Comparison of ENCODE assay signal across 14 cellular contexts in genomic region chr22:38126928-38127668, GRCh38. TPM values are rescaled to one million over a fixed set of nuclear protein-coding genes. Genes with fewer than 3 reads are reported as not detected.
"Had no signal": no experiment of that assay in that cellular context is flagged by ENCODE, and none has a peak within 500 bp of the region (broad histone marks: within the 10 kb centered on the region; RNA-seq: fewer than 3 reads in every experiment).

No MANE protein-coding gene starts in this region.

- DNase-seq: activated CD4-positive, alpha-beta memory T cell treated with anti-CD3 and anti-CD28 coated beads for 36 hours; activated T-cell treated with anti-CD3 and anti-CD28 coated beads, Interleukin-2, amount 50 U/mL, for 48 hours; effector CD4-positive, alpha-beta T cell; gastrocnemius medialis; kidney glomerular epithelial cell; occipital lobe; psoas muscle; SK-N-SH; stimulated activated CD4-positive, alpha-beta T cell treated with anti-CD3 and anti-CD28 coated beads, Interleukin-12 subunit alpha, Interleukin-12 subunit beta, amount 100 ng/mL, for 4 hours had no signal

- H3K4me3 Mint-ChIP-seq: activated CD4-positive, alpha-beta memory T cell treated with anti-CD3 and anti-CD28 coated beads for 36 hours; mesothelial cell of epicardium; stimulated activated naive CD8-positive, alpha-beta T cell treated with anti-CD3 and anti-CD28 coated beads, Interleukin-15, Interleukin-2, amounts not matched to agents 100 ng/mL and 50 ng/mL, for 24 hours had no signal

- H3K27ac Mint-ChIP-seq: activated CD4-positive, alpha-beta memory T cell treated with anti-CD3 and anti-CD28 coated beads for 36 hours; mesothelial cell of epicardium; stimulated activated naive CD8-positive, alpha-beta T cell treated with anti-CD3 and anti-CD28 coated beads, Interleukin-15, Interleukin-2, amounts not matched to agents 100 ng/mL and 50 ng/mL, for 24 hours had no signal

- H3K4me1 Mint-ChIP-seq: mesothelial cell of epicardium had no signal

- H3K27me3 Mint-ChIP-seq: activated CD4-positive, alpha-beta memory T cell treated with anti-CD3 and anti-CD28 coated beads for 36 hours; stimulated activated naive CD8-positive, alpha-beta T cell treated with anti-CD3 and anti-CD28 coated beads, Interleukin-15, Interleukin-2, amounts not matched to agents 100 ng/mL and 50 ng/mL, for 24 hours had no signal

- H3K9me3 Mint-ChIP-seq: activated CD4-positive, alpha-beta memory T cell treated with anti-CD3 and anti-CD28 coated beads for 36 hours; mesothelial cell of epicardium; stimulated activated naive CD8-positive, alpha-beta T cell treated with anti-CD3 and anti-CD28 coated beads, Interleukin-15, Interleukin-2, amounts not matched to agents 100 ng/mL and 50 ng/mL, for 24 hours had no signal

- ATAC-seq: gastrocnemius medialis had no signal

- H3K4me3 ChIP-seq: gastrocnemius medialis, psoas muscle, upper lobe of left lung had no signal

- H3K27me3 ChIP-seq: gastrocnemius medialis, upper lobe of left lung had no signal

- H3K27ac ChIP-seq: gastrocnemius medialis, psoas muscle, upper lobe of left lung had no signal

RNA-seq across cellular contexts. Expression of gene BAIAP2L2, which starts 16.6 kb away (rescaled TPM):
- total RNA-seq: occipital lobe had no signal

RNA-seq across cellular contexts. Expression of gene SLC16A8, which starts 43.1 kb away (rescaled TPM):
- total RNA-seq: cardiac septum; T-helper 1 cell treated with Interleukin-12 subunit alpha and Interleukin-12 subunit beta and Interleukin-4 antibody, amounts not matched to agents 30 ng/mL and 1 ng/mL, for 36 hours had no signal
